2 cellular contexts compared by ENCODE assay signal in the genomic region with DNA sequence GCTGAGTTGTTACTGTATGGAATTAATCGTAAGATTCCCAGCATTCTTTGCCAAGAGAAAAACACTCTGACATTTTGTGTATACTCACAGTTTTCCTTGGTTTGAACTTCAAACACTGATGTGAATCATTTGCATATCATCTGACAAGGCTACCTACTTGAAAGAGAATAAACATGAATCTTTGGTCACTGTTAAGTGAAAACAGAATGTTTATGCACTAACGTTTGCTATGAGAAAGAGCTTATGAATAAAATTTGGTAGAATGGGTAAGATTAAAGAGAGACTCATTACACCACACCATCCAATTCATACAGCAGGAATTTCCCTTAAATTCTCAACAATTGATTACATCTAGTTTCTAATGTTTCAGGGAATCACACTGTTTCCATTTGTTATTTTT.
TF ChIP-seq lines count a peak whose summit lies in the region.

No MANE protein-coding gene starts in this region.

TF ChIP-seq in WTC11, 78 proteins besides CTCF, POLR2A, EP300 and RAD21 (continued from another document):
- TF ChIP-seq, protein P1, sequence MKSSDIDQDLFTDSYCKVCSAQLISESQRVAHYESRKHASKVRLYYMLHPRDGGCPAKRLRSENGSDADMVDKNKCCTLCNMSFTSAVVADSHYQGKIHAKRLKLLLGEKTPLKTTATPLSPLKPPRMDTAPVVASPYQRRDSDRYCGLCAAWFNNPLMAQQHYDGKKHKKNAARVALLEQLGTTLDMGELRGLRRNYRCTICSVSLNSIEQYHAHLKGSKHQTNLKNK (CRISPR knock-in tag; IDR thresholded peaks at IDR 0.05) = no peak
- TF ChIP-seq CREM (CRISPR knock-in tag; IDR thresholded peaks at IDR 0.05) (no peak), PRRX2 (CRISPR knock-in tag; IDR thresholded peaks at IDR 0.05) (no peak), CREB1 (CRISPR knock-in tag; IDR thresholded peaks at IDR 0.05) (no peak), SOX15 (CRISPR knock-in tag; IDR thresholded peaks at IDR 0.05) (no peak), MAX (CRISPR knock-in tag; IDR thresholded peaks at IDR 0.05) (no peak), ZNF232 (CRISPR knock-in tag; IDR thresholded peaks at IDR 0.05) (no peak), GRHL2 (CRISPR knock-in tag; IDR thresholded peaks at IDR 0.05; ENCODE audit: insufficient replicate concordance, severe bottlenecking) (no peak), ELF4 (CRISPR knock-in tag; IDR thresholded peaks at IDR 0.05; ENCODE audit: low read depth) (no peak), NFATC4 (CRISPR knock-in tag; IDR thresholded peaks at IDR 0.05) (no peak)
- TF ChIP-seq, protein P2, sequence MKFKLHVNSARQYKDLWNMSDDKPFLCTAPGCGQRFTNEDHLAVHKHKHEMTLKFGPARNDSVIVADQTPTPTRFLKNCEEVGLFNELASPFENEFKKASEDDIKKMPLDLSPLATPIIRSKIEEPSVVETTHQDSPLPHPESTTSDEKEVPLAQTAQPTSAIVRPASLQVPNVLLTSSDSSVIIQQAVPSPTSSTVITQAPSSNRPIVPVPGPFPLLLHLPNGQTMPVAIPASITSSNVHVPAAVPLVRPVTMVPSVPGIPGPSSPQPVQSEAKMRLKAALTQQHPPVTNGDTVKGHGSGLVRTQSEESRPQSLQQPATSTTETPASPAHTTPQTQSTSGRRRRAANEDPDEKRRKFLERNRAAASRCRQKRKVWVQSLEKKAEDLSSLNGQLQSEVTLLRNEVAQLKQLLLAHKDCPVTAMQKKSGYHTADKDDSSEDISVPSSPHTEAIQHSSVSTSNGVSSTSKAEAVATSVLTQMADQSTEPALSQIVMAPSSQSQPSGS (CRISPR knock-in tag; IDR thresholded peaks at IDR 0.05; ENCODE audit: borderline replicate concordance, low read depth) = no peak
- TF ChIP-seq, protein P3, sequence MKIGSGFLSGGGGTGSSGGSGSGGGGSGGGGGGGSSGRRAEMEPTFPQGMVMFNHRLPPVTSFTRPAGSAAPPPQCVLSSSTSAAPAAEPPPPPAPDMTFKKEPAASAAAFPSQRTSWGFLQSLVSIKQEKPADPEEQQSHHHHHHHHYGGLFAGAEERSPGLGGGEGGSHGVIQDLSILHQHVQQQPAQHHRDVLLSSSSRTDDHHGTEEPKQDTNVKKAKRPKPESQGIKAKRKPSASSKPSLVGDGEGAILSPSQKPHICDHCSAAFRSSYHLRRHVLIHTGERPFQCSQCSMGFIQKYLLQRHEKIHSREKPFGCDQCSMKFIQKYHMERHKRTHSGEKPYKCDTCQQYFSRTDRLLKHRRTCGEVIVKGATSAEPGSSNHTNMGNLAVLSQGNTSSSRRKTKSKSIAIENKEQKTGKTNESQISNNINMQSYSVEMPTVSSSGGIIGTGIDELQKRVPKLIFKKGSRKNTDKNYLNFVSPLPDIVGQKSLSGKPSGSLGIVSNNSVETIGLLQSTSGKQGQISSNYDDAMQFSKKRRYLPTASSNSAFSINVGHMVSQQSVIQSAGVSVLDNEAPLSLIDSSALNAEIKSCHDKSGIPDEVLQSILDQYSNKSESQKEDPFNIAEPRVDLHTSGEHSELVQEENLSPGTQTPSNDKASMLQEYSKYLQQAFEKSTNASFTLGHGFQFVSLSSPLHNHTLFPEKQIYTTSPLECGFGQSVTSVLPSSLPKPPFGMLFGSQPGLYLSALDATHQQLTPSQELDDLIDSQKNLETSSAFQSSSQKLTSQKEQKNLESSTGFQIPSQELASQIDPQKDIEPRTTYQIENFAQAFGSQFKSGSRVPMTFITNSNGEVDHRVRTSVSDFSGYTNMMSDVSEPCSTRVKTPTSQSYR (CRISPR knock-in tag; IDR thresholded peaks at IDR 0.05) = no peak
TF ChIP-seq in WTC11: peak in this region for 0.

TF ChIP-seq in SK-N-SH, 30 proteins besides CTCF, POLR2A, EP300 and RAD21 (continued from another document):
- no peak for TF ChIP-seq IRF3 (IDR thresholded peaks at IDR 0.05; ENCODE audit: low read depth, low read length)
- TF ChIP-seq NFIC (IDR thresholded peaks at IDR 0.05; ENCODE audit: borderline replicate concordance) = no peak
- TF ChIP-seq SIN3A (IDR thresholded peaks at IDR 0.05; ENCODE audit: borderline replicate concordance, low read depth, low read length) = no peak
- TF ChIP-seq MEF2A (IDR thresholded peaks at IDR 0.05; ENCODE audit: borderline replicate concordance, low read depth) = no peak
- no peak for TF ChIP-seq USF1 (IDR thresholded peaks at IDR 0.05; ENCODE audit: borderline replicate concordance, low read depth)
- TF ChIP-seq REST (IDR thresholded peaks at IDR 0.05; ENCODE audit: low read depth, low read length) = no peak
- no peak for TF ChIP-seq RFX5 (IDR thresholded peaks at IDR 0.05; ENCODE audit: low read length)
- TF ChIP-seq ELF1 (IDR thresholded peaks at IDR 0.05) = no peak
- no peak for TF ChIP-seq TEAD4 (IDR thresholded peaks at IDR 0.05; ENCODE audit: borderline replicate concordance, insufficient read depth)
- TF ChIP-seq, protein P4, sequence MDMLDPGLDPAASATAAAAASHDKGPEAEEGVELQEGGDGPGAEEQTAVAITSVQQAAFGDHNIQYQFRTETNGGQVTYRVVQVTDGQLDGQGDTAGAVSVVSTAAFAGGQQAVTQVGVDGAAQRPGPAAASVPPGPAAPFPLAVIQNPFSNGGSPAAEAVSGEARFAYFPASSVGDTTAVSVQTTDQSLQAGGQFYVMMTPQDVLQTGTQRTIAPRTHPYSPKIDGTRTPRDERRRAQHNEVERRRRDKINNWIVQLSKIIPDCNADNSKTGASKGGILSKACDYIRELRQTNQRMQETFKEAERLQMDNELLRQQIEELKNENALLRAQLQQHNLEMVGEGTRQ (IDR thresholded peaks at IDR 0.05; ENCODE audit: borderline replicate concordance, low read depth, low read length) = no peak
- TF ChIP-seq, protein P5, sequence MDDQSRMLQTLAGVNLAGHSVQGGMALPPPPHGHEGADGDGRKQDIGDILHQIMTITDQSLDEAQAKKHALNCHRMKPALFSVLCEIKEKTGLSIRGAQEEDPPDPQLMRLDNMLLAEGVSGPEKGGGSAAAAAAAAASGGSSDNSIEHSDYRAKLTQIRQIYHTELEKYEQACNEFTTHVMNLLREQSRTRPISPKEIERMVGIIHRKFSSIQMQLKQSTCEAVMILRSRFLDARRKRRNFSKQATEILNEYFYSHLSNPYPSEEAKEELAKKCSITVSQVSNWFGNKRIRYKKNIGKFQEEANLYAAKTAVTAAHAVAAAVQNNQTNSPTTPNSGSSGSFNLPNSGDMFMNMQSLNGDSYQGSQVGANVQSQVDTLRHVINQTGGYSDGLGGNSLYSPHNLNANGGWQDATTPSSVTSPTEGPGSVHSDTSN (IDR thresholded peaks at IDR 0.05) = no peak
- TF ChIP-seq SMC3 (IDR thresholded peaks at IDR 0.05; ENCODE audit: low read depth, low read length) = no peak
- TF ChIP-seq TAF1 (IDR thresholded peaks at IDR 0.05; ENCODE audit: borderline replicate concordance, low read depth, low read length) = no peak
TF ChIP-seq in SK-N-SH: peak in this region for 0.
